1 cellular context compared by ENCODE assay signal in the genomic region with DNA sequence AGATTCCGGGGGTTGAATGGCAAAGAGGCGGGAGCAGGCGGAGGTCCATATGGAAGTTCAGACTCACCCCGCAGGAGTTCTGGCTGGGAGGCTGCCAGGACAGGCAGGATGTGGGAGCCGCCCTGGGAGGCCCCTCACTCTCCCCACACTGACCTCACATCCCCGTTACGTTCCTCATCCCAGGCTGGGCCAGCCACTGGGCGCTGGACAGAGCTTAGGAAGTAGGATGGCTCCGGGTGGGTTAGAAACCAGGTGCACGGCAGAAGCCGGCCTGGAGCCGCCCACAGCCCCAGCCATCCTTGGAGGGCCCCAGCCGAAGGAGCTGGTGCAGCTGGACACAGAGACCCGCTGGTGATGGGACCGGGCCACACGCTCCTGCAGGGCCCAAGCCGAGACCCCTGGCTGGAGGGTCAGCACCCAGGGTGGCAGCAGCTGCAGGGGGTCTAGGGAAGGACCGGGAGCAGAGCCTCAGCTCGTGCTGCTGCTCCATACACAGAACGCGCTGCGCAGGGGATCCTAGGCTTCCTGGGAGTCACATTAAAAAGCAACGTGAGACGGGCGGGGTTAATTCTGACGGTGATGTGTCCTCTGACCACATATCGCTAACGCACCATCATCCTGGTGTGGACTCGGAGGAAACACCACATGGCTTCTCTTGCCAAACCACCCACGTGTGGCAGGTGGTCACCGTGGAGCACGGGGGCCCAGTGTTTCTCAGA.
TF ChIP-seq lines count a peak whose summit lies in the region.

No MANE protein-coding gene starts in this region.

TF ChIP-seq in SK-N-SH treated with all-trans-retinoic acid at 6 μM for 48 hours, 23 proteins besides CTCF, POLR2A, EP300 and RAD21 (continued from another document):
- TF ChIP-seq, protein P1, sequence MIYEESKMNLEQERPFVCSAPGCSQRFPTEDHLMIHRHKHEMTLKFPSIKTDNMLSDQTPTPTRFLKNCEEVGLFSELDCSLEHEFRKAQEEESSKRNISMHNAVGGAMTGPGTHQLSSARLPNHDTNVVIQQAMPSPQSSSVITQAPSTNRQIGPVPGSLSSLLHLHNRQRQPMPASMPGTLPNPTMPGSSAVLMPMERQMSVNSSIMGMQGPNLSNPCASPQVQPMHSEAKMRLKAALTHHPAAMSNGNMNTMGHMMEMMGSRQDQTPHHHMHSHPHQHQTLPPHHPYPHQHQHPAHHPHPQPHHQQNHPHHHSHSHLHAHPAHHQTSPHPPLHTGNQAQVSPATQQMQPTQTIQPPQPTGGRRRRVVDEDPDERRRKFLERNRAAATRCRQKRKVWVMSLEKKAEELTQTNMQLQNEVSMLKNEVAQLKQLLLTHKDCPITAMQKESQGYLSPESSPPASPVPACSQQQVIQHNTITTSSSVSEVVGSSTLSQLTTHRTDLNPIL (CRISPR knock-in tag; IDR thresholded peaks at IDR 0.05; ENCODE audit: low read depth), result no peak
- TF ChIP-seq CSDC2 (CRISPR knock-in tag; IDR thresholded peaks at IDR 0.05) (no peak), ISL1 (CRISPR knock-in tag; IDR thresholded peaks at IDR 0.05) (no peak), ESRRG (CRISPR knock-in tag; IDR thresholded peaks at IDR 0.05) (no peak), TOX (CRISPR knock-in tag; IDR thresholded peaks at IDR 0.05; ENCODE audit: borderline replicate concordance) (no peak), RARB (CRISPR knock-in tag; IDR thresholded peaks at IDR 0.05) (no peak), ZNF565 (CRISPR knock-in tag; conservative IDR thresholded peaks at IDR 0.05; ENCODE audit: low read depth) (no peak), ZFP30 (CRISPR knock-in tag; IDR thresholded peaks at IDR 0.05) (no peak), ZFP3 (CRISPR knock-in tag; IDR thresholded peaks at IDR 0.05) (no peak)
- TF ChIP-seq, protein P2, sequence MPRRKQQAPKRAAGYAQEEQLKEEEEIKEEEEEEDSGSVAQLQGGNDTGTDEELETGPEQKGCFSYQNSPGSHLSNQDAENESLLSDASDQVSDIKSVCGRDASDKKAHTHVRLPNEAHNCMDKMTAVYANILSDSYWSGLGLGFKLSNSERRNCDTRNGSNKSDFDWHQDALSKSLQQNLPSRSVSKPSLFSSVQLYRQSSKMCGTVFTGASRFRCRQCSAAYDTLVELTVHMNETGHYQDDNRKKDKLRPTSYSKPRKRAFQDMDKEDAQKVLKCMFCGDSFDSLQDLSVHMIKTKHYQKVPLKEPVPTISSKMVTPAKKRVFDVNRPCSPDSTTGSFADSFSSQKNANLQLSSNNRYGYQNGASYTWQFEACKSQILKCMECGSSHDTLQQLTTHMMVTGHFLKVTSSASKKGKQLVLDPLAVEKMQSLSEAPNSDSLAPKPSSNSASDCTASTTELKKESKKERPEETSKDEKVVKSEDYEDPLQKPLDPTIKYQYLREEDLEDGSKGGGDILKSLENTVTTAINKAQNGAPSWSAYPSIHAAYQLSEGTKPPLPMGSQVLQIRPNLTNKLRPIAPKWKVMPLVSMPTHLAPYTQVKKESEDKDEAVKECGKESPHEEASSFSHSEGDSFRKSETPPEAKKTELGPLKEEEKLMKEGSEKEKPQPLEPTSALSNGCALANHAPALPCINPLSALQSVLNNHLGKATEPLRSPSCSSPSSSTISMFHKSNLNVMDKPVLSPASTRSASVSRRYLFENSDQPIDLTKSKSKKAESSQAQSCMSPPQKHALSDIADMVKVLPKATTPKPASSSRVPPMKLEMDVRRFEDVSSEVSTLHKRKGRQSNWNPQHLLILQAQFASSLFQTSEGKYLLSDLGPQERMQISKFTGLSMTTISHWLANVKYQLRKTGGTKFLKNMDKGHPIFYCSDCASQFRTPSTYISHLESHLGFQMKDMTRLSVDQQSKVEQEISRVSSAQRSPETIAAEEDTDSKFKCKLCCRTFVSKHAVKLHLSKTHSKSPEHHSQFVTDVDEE (CRISPR knock-in tag; IDR thresholded peaks at IDR 0.05), result no peak
- TF ChIP-seq, protein P3, sequence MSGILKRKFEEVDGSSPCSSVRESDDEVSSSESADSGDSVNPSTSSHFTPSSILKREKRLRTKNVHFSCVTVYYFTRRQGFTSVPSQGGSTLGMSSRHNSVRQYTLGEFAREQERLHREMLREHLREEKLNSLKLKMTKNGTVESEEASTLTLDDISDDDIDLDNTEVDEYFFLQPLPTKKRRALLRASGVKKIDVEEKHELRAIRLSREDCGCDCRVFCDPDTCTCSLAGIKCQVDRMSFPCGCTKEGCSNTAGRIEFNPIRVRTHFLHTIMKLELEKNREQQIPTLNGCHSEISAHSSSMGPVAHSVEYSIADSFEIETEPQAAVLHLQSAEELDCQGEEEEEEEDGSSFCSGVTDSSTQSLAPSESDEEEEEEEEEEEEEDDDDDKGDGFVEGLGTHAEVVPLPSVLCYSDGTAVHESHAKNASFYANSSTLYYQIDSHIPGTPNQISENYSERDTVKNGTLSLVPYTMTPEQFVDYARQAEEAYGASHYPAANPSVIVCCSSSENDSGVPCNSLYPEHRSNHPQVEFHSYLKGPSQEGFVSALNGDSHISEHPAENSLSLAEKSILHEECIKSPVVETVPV (CRISPR knock-in tag; IDR thresholded peaks at IDR 0.05), result no peak
